In genomic region chr6:157822221-157823000, GRCh38 we compare ENCODE assay signal across 8 cellular contexts. TPM values are rescaled to one million over a fixed set of nuclear protein-coding genes. Genes with fewer than 3 reads are reported as not detected.
DNase-seq lines count a peak whose midpoint lies in the region; ATAC-seq and TF ChIP-seq lines count a peak whose summit lies in the region.

No MANE protein-coding gene starts in this region.

- intact Hi-C loops in right cardiac atrium (cut with DNase I), result no loop called here
- intact Hi-C loops in sigmoid colon (cut with DNase I), result loop anchor here (2.0 to 5.0 kb wide), 3 partner anchors 50 to 250 kb away; no protein-coding TSS in a partner anchor

- peak overlapping the region; percentile 80 for H3K4me3 Mint-ChIP-seq in activated naive CD8-positive, alpha-beta T cell treated with anti-CD3 and anti-CD28 coated beads for 36 hours

- no peak for DNase-seq in activated naive CD8-positive, alpha-beta T cell treated with anti-CD3 and anti-CD28 coated beads for 36 hours
- DNase-seq in right cardiac atrium (peak in 2 of 3 donors; percentile 33 to 75), sigmoid colon (no peak), NCI-H82 (lab: John Stamatoyannopoulos, UW) (no peak), cortex of kidney (lab: John Stamatoyannopoulos, UW) (no peak), LoVo (ENCODE audit: low spot score) (no peak)

- H3K4me3 ChIP-seq in right cardiac atrium (ENCODE audit: low read length) (peak overlapping the region; percentile 90), sigmoid colon (peak overlapping the region; percentile 40 to 98 (median 87))

- no peaks in the 10 kb centered on the region for H3K9me3 ChIP-seq in right cardiac atrium (ENCODE audit: control insufficient read depth, low read length)
- no peaks in the 10 kb centered on the region for H3K9me3 ChIP-seq in sigmoid colon

- H3K36me3 Mint-ChIP-seq in activated naive CD8-positive, alpha-beta T cell treated with anti-CD3 and anti-CD28 coated beads for 36 hours, result peaks cover 26% of the 10 kb centered on the region

- H3K27ac Mint-ChIP-seq in activated naive CD8-positive, alpha-beta T cell treated with anti-CD3 and anti-CD28 coated beads for 36 hours, result peak overlapping the region; percentile 92

- whole genome bisulfite sequencing in right cardiac atrium, result 5% methylated on average over 53 of the region's 53 CpGs
- 15 to 21% methylated on average over 53 of the region's 53 CpGs for WGBS in sigmoid colon, 2 donors

- no peaks in the 10 kb centered on the region for H3K27me3 Mint-ChIP-seq in activated naive CD8-positive, alpha-beta T cell treated with anti-CD3 and anti-CD28 coated beads for 36 hours

- H3K4me1 ChIP-seq in right cardiac atrium (ENCODE audit: control insufficient read depth, insufficient read depth, low read length) (no peaks in the 10 kb centered on the region), sigmoid colon (peaks cover 0 to 24% (median 22%) of the 10 kb centered on the region in 4 donors)

- ATAC-seq in GM18519 (IDR thresholded peaks at IDR 0.05; ENCODE audit: low FRiP score, unreplicated experiment) (peak; percentile 15), HG03469 (IDR thresholded peaks at IDR 0.05; ENCODE audit: unreplicated experiment) (peak; percentile 3), right cardiac atrium (peak; percentile 43 to 56)

- no peak for TF ChIP-seq POLR2A in sigmoid colon (IDR thresholded peaks at IDR 0.05)

- H3K36me3 ChIP-seq in sigmoid colon, result no peaks in the 10 kb centered on the region

- TF ChIP-seq EP300 in sigmoid colon (IDR thresholded peaks at IDR 0.05), result no peak

- H3K9me3 Mint-ChIP-seq in activated naive CD8-positive, alpha-beta T cell treated with anti-CD3 and anti-CD28 coated beads for 36 hours, result peaks cover 6% of the 10 kb centered on the region

- H3K4me1 Mint-ChIP-seq in activated naive CD8-positive, alpha-beta T cell treated with anti-CD3 and anti-CD28 coated beads for 36 hours, result peaks cover 47% of the 10 kb centered on the region

- TF ChIP-seq CTCF in sigmoid colon (IDR thresholded peaks at IDR 0.05), result no peak

- peak overlapping the region; percentile 68 for H3K27ac ChIP-seq in right cardiac atrium (ENCODE audit: low read length)
- H3K27ac ChIP-seq in sigmoid colon, result peak overlapping the region; percentile 98 to 99 (median 98)

- H3K27me3 ChIP-seq in right cardiac atrium (ENCODE audit: control insufficient read depth, insufficient read depth), result no peaks in the 10 kb centered on the region
- no peaks in the 10 kb centered on the region for H3K27me3 ChIP-seq in sigmoid colon

RNA-seq across cellular contexts. Expression of gene SNX9, which starts 0.6 kb away (rescaled TPM):
- total RNA-seq in activated naive CD8-positive, alpha-beta T cell treated with anti-CD3 and anti-CD28 coated beads for 36 hours, result 10 to 100 TPM; 63.4 to 64.4 TPM
- total RNA-seq in right cardiac atrium (10 to 100 TPM; 33.0 to 41.9 (median 38.7) TPM), sigmoid colon (10 to 100 TPM; 48.5 to 68.1 (median 63.1) TPM)
- polyA plus RNA-seq in right cardiac atrium (24.1 TPM), sigmoid colon (10 to 100 TPM; 42.6 to 72.6 (median 60.1) TPM)

Comparison
In these comparisons a context has a peak if more than half of its experiments do, and no peak if none do; other contexts are left out.
1. DNase-seq: peak in right cardiac atrium (2 of 3); none in activated naive CD8-positive, alpha-beta T cell treated with anti-CD3 and anti-CD28 coated beads for 36 hours (single experiment), sigmoid colon (single experiment), NCI-H82 (single experiment), cortex of kidney (single experiment) and LoVo (single experiment).
2. Peak in every context shown above with its lines, with median percentiles within 50 percentile points of each other: ATAC-seq.